1 cellular context compared by ENCODE assay signal in genomic region chr10:11160982-11161554, GRCh38.
TF ChIP-seq lines count a peak whose summit lies in the region.

No MANE protein-coding gene starts in this region.

TF ChIP-seq in WTC11, 78 proteins besides CTCF, POLR2A, EP300 and RAD21 (continued from another document):
- no peak for TF ChIP-seq ZSCAN18 (CRISPR knock-in tag; IDR thresholded peaks at IDR 0.05)
- no peak for TF ChIP-seq CREM (CRISPR knock-in tag; IDR thresholded peaks at IDR 0.05)
- TF ChIP-seq ZBTB21 (CRISPR knock-in tag; IDR thresholded peaks at IDR 0.05; ENCODE audit: borderline replicate concordance), result no peak
- no peak for TF ChIP-seq ZNF232 (CRISPR knock-in tag; IDR thresholded peaks at IDR 0.05)
- no peak for TF ChIP-seq AR (CRISPR knock-in tag; IDR thresholded peaks at IDR 0.05)
TF ChIP-seq in WTC11: peak in this region for 0.
